8 cellular contexts compared by ENCODE assay signal in the genomic region with DNA sequence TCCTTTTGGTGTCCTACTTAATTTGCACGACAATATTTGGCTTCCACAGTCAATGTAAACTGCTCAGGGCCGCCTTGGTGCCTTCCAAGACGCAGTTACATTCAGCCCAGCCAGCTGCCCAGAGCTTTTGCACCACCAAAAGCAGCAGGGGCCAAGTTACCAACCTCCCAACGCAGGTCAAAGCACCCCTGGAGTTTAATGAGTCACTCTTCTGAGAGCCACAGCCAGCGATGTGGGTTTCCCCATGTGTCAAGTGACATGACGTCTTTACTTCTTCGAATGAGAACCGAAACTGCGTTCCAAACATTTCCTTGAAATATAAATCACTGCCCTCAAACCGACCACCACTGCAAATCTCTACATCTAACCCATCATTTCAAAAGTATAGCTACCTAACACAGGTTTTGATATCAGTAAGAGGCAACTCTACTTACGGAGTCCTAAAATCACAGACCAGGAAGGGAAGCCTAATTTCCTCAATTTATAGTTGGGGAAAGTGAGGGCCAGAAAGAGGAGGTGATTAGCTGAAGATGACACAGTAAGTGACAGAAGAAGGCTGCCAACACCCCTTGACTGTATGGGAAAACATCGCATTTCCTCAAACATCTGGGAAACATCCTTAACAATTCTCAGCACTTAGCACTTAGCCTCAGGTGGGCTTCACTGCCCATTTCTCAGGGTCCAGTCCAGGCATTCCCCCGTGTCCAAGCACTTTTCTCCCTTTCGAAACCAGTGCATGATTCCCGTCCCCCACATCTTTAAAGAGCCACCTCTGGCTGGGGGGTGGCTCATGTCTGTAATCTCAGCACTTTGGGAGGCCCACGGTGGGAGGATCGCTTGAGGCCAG. TPM values are rescaled to one million over a fixed set of nuclear protein-coding genes. Genes with fewer than 3 reads are reported as not detected.
DNase-seq lines count a peak whose midpoint lies in the region; ATAC-seq lines count a peak whose summit lies in the region.

No MANE protein-coding gene starts in this region.

- H3K27ac Mint-ChIP-seq in activated naive CD4-positive, alpha-beta T cell treated with anti-CD3 and anti-CD28 coated beads, Interleukin-2, amount 50 U/mL, for 72 hours: peak overlapping the region in 1 of 2 donors; percentile 35

- ATAC-seq in HG03103 (IDR thresholded peaks at IDR 0.05; ENCODE audit: low read depth, unreplicated experiment): peak; percentile 98
- peak; percentile 97 for ATAC-seq in activated naive CD4-positive, alpha-beta T cell treated with anti-CD3 and anti-CD28 coated beads, Interleukin-2, amount 50 U/mL, for 72 hours

- in situ Hi-C loops in ACHN (cut with HindIII; ENCODE audit: low pct_ligation_motif_present, low pct_unique_long_range_greater_than_20kb, low sequenced_read_pairs): no loop called here

- H3K36me3 Mint-ChIP-seq in activated naive CD4-positive, alpha-beta T cell treated with anti-CD3 and anti-CD28 coated beads, Interleukin-2, amount 50 U/mL, for 72 hours: peaks cover 8 to 16% of the 10 kb centered on the region in 2 donors

- peaks cover 0 to 7% of the 10 kb centered on the region in 2 donors for H3K9me3 Mint-ChIP-seq in activated naive CD4-positive, alpha-beta T cell treated with anti-CD3 and anti-CD28 coated beads, Interleukin-2, amount 50 U/mL, for 72 hours

- peak; percentile 97 for DNase-seq in ACHN
- peak; percentile 38 for DNase-seq in GM19238 (ENCODE audit: insufficient read length, low spot score)
- peak; percentile 64 for DNase-seq in RPMI8226
- DNase-seq in activated naive CD4-positive, alpha-beta T cell treated with anti-CD3 and anti-CD28 coated beads, Interleukin-2, amount 50 U/mL, for 72 hours (ENCODE audit: low spot score in 2 of 2): peak; percentile 52 to 81
- peak; percentile 41 for DNase-seq in kidney glomerular epithelial cell (lab: John Stamatoyannopoulos, UW)
- peak; percentile 61 to 66 for DNase-seq in stimulated activated CD8-positive, alpha-beta memory T cell treated with anti-CD3 and anti-CD28 coated beads, Interleukin-15, amount 100 ng/mL, for 48 hours (ENCODE audit: low read depth in 2 of 2)
- DNase-seq in effector CD8-positive, alpha-beta T cell (lab: John Stamatoyannopoulos, UW): no peak

RNA-seq across cellular contexts. Expression of a gene that starts 24.5 kb away (rescaled TPM):
- total RNA-seq in activated naive CD4-positive, alpha-beta T cell treated with anti-CD3 and anti-CD28 coated beads, Interleukin-2, amount 50 U/mL, for 72 hours: 1 to 10 TPM; 1.5 to 3.7 TPM
